ENCODE assay signal across 33 cellular contexts in the genomic region with DNA sequence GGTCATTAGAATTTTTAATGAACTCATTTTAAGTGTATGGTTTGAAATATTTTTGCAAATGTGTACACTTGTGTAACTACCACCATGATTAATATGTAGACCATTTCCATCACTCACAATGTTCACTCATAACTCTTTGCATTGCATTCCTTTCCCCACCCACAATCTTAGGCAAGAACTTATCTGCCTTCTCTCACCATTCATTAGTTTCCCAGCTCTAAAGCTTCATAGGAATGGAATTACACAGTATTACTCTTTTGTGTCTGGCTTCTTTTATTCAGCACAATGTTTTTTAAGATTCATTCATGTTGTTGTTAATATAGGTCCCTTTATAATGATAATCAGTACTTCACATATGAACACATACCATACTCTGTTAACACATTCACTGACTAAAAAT.
A peak's percentile ranks its signal among the peaks of the same experiment; 100 is the strongest.
DNase-seq lines count a peak whose midpoint lies in the region; ATAC-seq and TF ChIP-seq lines count a peak whose summit lies in the region.
"Had no signal": no experiment of that assay in that cellular context is flagged by ENCODE, and none has a peak within 500 bp of the region (broad histone marks: within the 10 kb centered on the region; RNA-seq: fewer than 3 reads in every experiment).

No MANE protein-coding gene starts in this region.

- no peaks in the 10 kb centered on the region for H3K9me3 ChIP-seq in HAP-1
- H3K9me3 ChIP-seq: A549, colonic mucosa, heart right ventricle, lower lobe of right lung, mucosa of descending colon, pancreas, right atrium auricular region, stomach, thyroid gland had no signal

- peaks cover 6% of the 10 kb centered on the region for H3K4me1 Mint-ChIP-seq in glutamatergic neuron (ENCODE audit: low read depth, unreplicated experiment)
- peaks cover 6% of the 10 kb centered on the region for H3K4me1 Mint-ChIP-seq in activated T-cell treated with anti-CD3 and anti-CD28 coated beads, Interleukin-2, amount 50 U/mL, for 24 hours (ENCODE audit: low read depth)
- H3K4me1 Mint-ChIP-seq: nephron had no signal

- H3K27ac Mint-ChIP-seq in glutamatergic neuron (ENCODE audit: unreplicated experiment): no peak overlapping the region
- no peak overlapping the region for H3K27ac Mint-ChIP-seq in activated T-cell treated with anti-CD3 and anti-CD28 coated beads, Interleukin-2, amount 50 U/mL, for 24 hours
- H3K27ac Mint-ChIP-seq: activated T-cell treated with anti-CD3 and anti-CD28 coated beads, Interleukin-2, amount 50 U/mL, for 72 hours; HFFc6; nephron had no signal

- in situ Hi-C loops in HAP-1 (cut with MboI; ENCODE audit: low sequenced_read_pairs): no loop called here

- H3K4me3 Mint-ChIP-seq in glutamatergic neuron (ENCODE audit: unreplicated experiment): no peak overlapping the region
- no peak overlapping the region for H3K4me3 Mint-ChIP-seq in activated T-cell treated with anti-CD3 and anti-CD28 coated beads, Interleukin-2, amount 50 U/mL, for 24 hours
- H3K4me3 Mint-ChIP-seq: activated T-cell treated with anti-CD3 and anti-CD28 coated beads, Interleukin-2, amount 50 U/mL, for 72 hours; HFFc6; nephron had no signal

- no peaks in the 10 kb centered on the region for H3K27me3 Mint-ChIP-seq in glutamatergic neuron (ENCODE audit: unreplicated experiment)
- no peaks in the 10 kb centered on the region for H3K27me3 Mint-ChIP-seq in activated T-cell treated with anti-CD3 and anti-CD28 coated beads, Interleukin-2, amount 50 U/mL, for 24 hours

- H3K4me1 ChIP-seq in HAP-1: peaks cover 17% of the 10 kb centered on the region
- H3K4me1 ChIP-seq: A549, colonic mucosa, lower lobe of right lung, pancreas, right atrium auricular region, stomach, thyroid gland had no signal

- H3K36me3 Mint-ChIP-seq in glutamatergic neuron (ENCODE audit: unreplicated experiment): no peaks in the 10 kb centered on the region
- H3K36me3 Mint-ChIP-seq in activated T-cell treated with anti-CD3 and anti-CD28 coated beads, Interleukin-2, amount 50 U/mL, for 24 hours (ENCODE audit: low read depth): peaks cover 51% of the 10 kb centered on the region

- no peaks in the 10 kb centered on the region for H3K27me3 ChIP-seq in HAP-1 (ENCODE audit: low read depth)
- H3K27me3 ChIP-seq: colonic mucosa, heart right ventricle, pancreas, right atrium auricular region, stomach, thyroid gland had no signal

- H3K4me3 ChIP-seq in HAP-1 (no peak overlapping the region), fibroblast of mammary gland (ENCODE audit: control insufficient read depth, low read depth, low read length) (no peak overlapping the region)
- H3K4me3 ChIP-seq: A549, colonic mucosa, heart right ventricle, lower lobe of right lung, mucosa of descending colon, pancreas, PC-9, right atrium auricular region, stomach, thyroid gland had no signal

- DNase-seq in HAP-1 (ENCODE audit: low spot score in 2 of 2) (peak; percentile 11 to 89), amniotic epithelial cell (ENCODE audit: low read depth) (peak; percentile 96), fibroblast of mammary gland (ENCODE audit: low read depth) (peak; percentile 11), omental fat pad (ENCODE audit: low spot score) (no peak), glutamatergic neuron (no peak), NCI-H2029 treated with DMSO at 0.1 percent for 48 hours (lab: John Stamatoyannopoulos, UW) (no peak)
- DNase-seq in activated T-cell treated with anti-CD3 and anti-CD28 coated beads, Interleukin-2, amount 50 U/mL, for 24 hours: no peak
- DNase-seq: activated CD4-positive, alpha-beta T cell treated with anti-CD3 and anti-CD28 coated beads, Interleukin-2, amount 50 U/mL, for 48 hours; activated CD4-positive, CD25-positive, alpha-beta regulatory T cell treated with anti-CD3 and anti-CD28 coated beads, Interleukin-2, amount 50 U/mL, for 72 hours; activated naive CD4-positive, alpha-beta T cell; activated T-cell treated with anti-CD3 and anti-CD28 coated beads, Interleukin-2, amount 50 U/mL, for 72 hours; Calu3; colonic mucosa; DND-41; effector CD8-positive, alpha-beta T cell; GOT3; heart right ventricle; HFFc6; lower lobe of right lung; mucosa of descending colon; NCI-H2029; NCI-H524 treated with DMSO at 0.1 percent for 48 hours; pancreas; PC-9; SHP77 treated with DMSO at 0.1 percent for 48 hours; stimulated activated CD4-positive, alpha-beta T cell treated with anti-CD3 and anti-CD28 coated beads, Interleukin-12 subunit alpha, Interleukin-12 subunit beta, amount 100 ng/mL, for 4 hours; stimulated activated CD4-positive, alpha-beta T cell treated with anti-CD3 and anti-CD28 coated beads, Interleukin-4, amount 100 ng/mL, for 1 hour; stomach; thyroid gland had no signal

- no peaks in the 10 kb centered on the region for H3K36me3 ChIP-seq in HAP-1 (replicated peaks)
- H3K36me3 ChIP-seq: colonic mucosa, heart right ventricle, lower lobe of right lung, right atrium auricular region, thyroid gland had no signal

- ATAC-seq in omental fat pad (ENCODE audit: low FRiP score): peak; percentile 71
- no peak for ATAC-seq in GM21825 (IDR thresholded peaks at IDR 0.05; ENCODE audit: unreplicated experiment)
- ATAC-seq: A549; activated T-cell treated with anti-CD3 and anti-CD28 coated beads, Interleukin-2, amount 50 U/mL, for 72 hours; heart right ventricle; lower lobe of right lung; mucosa of descending colon; pancreas had no signal

- TF ChIP-seq CTCF in fibroblast of mammary gland (conservative IDR thresholded peaks at IDR 0.05; ENCODE audit: control insufficient read depth, insufficient read depth, low read depth, low read length) (no peak), omental fat pad (IDR thresholded peaks at IDR 0.05) (no peak), glutamatergic neuron (IDR thresholded peaks at IDR 0.05; ENCODE audit: partially characterized antibody, unreplicated experiment) (no peak)

- H3K9me3 Mint-ChIP-seq in glutamatergic neuron (ENCODE audit: unreplicated experiment): no peaks in the 10 kb centered on the region
- no peaks in the 10 kb centered on the region for H3K9me3 Mint-ChIP-seq in activated T-cell treated with anti-CD3 and anti-CD28 coated beads, Interleukin-2, amount 50 U/mL, for 24 hours
- H3K9me3 Mint-ChIP-seq: activated T-cell treated with anti-CD3 and anti-CD28 coated beads, Interleukin-2, amount 50 U/mL, for 72 hours; nephron had no signal

Comparison
In these comparisons a context has a peak if more than half of its experiments do, and no peak if none do; other contexts are left out.
1. DNase-seq: peak in HAP-1 (2 of 2), amniotic epithelial cell (single experiment) and fibroblast of mammary gland (single experiment); none in omental fat pad (single experiment), glutamatergic neuron (single experiment), NCI-H2029 treated with DMSO at 0.1 percent for 48 hours (single experiment) and activated T-cell treated with anti-CD3 and anti-CD28 coated beads, Interleukin-2, amount 50 U/mL, for 24 hours (single experiment).